Comparison of ENCODE assay signal across 24 cellular contexts in the genomic region with DNA sequence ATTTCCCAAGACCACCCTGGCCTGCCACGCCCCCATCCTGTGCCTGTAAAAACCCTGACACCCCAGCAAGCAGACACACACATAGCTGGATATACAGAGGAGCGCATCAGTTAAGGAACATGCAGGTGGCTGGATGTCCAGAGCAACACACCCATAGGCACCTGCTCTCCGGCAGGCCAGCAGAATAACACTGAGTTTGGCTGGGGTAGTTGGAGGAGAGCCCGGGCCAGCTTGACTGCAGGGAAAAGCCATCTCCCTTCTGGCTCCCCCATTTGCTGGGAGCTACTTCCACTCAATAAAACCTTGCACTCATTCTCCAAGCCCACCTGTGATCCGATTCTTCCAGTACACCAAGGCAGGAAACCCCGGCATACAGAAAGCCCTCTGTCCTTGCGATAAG.
"Had no signal": no experiment of that assay in that cellular context is flagged by ENCODE, and none has a peak within 500 bp of the region (broad histone marks: within the 10 kb centered on the region; RNA-seq: fewer than 3 reads in every experiment).

No MANE protein-coding gene starts in this region.

- H3K4me3 Mint-ChIP-seq: mesothelial cell of epicardium; naive B cell; natural killer cell; nephron progenitor cell; neural progenitor cell; stimulated activated memory B cell treated with anti-CD40 and anti-IgM and Interleukin-4, amounts not matched to agents 10 μg/mL and 1 μg/mL and 100 μg/mL, for 72 hours; stimulated activated naive CD8-positive, alpha-beta T cell treated with anti-CD3 and anti-CD28 coated beads, Interleukin-15, amount 100 ng/mL, for 72 hours had no signal

- H2AFZ ChIP-seq: neural progenitor cell had no signal

- H3K27me3 Mint-ChIP-seq: stimulated activated memory B cell treated with anti-CD40 and anti-IgM and Interleukin-4, amounts not matched to agents 10 μg/mL and 1 μg/mL and 100 μg/mL, for 72 hours had no signal

- H3K27me3 ChIP-seq: neural progenitor cell, neutrophil, ovary, right atrium auricular region, right lobe of liver, tibial nerve, upper lobe of left lung, vagina had no signal

- H3K27ac ChIP-seq: left ventricle myocardium inferior, neural progenitor cell, neutrophil, ovary, right atrium auricular region, right lobe of liver, tibial nerve, upper lobe of left lung, vagina had no signal

- ATAC-seq: natural killer cell; right lobe of liver; stimulated activated memory B cell treated with anti-CD40 and anti-IgM and Interleukin-4, amounts not matched to agents 10 μg/mL and 1 μg/mL and 100 μg/mL, for 72 hours; stimulated activated naive CD8-positive, alpha-beta T cell treated with anti-CD3 and anti-CD28 coated beads, Interleukin-15, amount 100 ng/mL, for 72 hours had no signal

- H3K9ac ChIP-seq: neural progenitor cell had no signal

- H3K9me3 ChIP-seq: left ventricle myocardium inferior, neutrophil, ovary, right atrium auricular region, right lobe of liver, tibial nerve, upper lobe of left lung, vagina had no signal

- H3K36me3 Mint-ChIP-seq: mesothelial cell of epicardium; naive B cell; natural killer cell; neural progenitor cell; stimulated activated memory B cell treated with anti-CD40 and anti-IgM and Interleukin-4, amounts not matched to agents 10 μg/mL and 1 μg/mL and 100 μg/mL, for 72 hours had no signal

- H3K9me3 Mint-ChIP-seq: mesothelial cell of epicardium; naive B cell; natural killer cell; nephron progenitor cell; neural progenitor cell; stimulated activated memory B cell treated with anti-CD40 and anti-IgM and Interleukin-4, amounts not matched to agents 10 μg/mL and 1 μg/mL and 100 μg/mL, for 72 hours; stimulated activated naive CD8-positive, alpha-beta T cell treated with anti-CD3 and anti-CD28 coated beads, Interleukin-15, amount 100 ng/mL, for 72 hours had no signal

- DNase-seq: left ventricle myocardium inferior; mesendoderm; naive B cell; natural killer cell; nephron progenitor cell; occipital lobe; ovary; right lobe of liver; stimulated activated CD4-positive, alpha-beta T cell treated with anti-CD3 and anti-CD28 coated beads, Interleukin-1b, Interleukin-23, amount 100 ng/mL, for 48 hours; stimulated activated CD4-positive, alpha-beta T cell treated with anti-CD3 and anti-CD28 coated beads, Interleukin-2, amount 100 ng/mL, for 48 hours; stimulated activated CD4-positive, alpha-beta T cell treated with anti-CD3 and anti-CD28 coated beads, Interleukin-4, amount 100 ng/mL, for 4 hours; stimulated activated CD8-positive, alpha-beta memory T cell treated with anti-CD3 and anti-CD28 coated beads, Interleukin-4, amount 100 ng/mL, for 48 hours; stimulated activated naive CD4-positive, alpha-beta T cell treated with Interleukin-2 at 50 U/mL for 16 hours; stimulated activated naive CD8-positive, alpha-beta T cell treated with anti-CD3 and anti-CD28 coated beads, Interleukin-15, amount 100 ng/mL, for 72 hours; upper lobe of left lung had no signal

- H3K4me1 ChIP-seq: left ventricle myocardium inferior, neural progenitor cell, right atrium auricular region, right lobe of liver, tibial nerve had no signal

- H3K27ac Mint-ChIP-seq: mesothelial cell of epicardium; naive B cell; natural killer cell; nephron progenitor cell; neural progenitor cell; progenitor cell of endocrine pancreas; stimulated activated memory B cell treated with anti-CD40 and anti-IgM and Interleukin-4, amounts not matched to agents 10 μg/mL and 1 μg/mL and 100 μg/mL, for 72 hours; stimulated activated naive CD8-positive, alpha-beta T cell treated with anti-CD3 and anti-CD28 coated beads, Interleukin-15, amount 100 ng/mL, for 72 hours had no signal

- H3K4me2 ChIP-seq: neural progenitor cell, smooth muscle cell had no signal

- H3K4me1 Mint-ChIP-seq: natural killer cell; neural progenitor cell; stimulated activated memory B cell treated with anti-CD40 and anti-IgM and Interleukin-4, amounts not matched to agents 10 μg/mL and 1 μg/mL and 100 μg/mL, for 72 hours; stimulated activated naive CD8-positive, alpha-beta T cell treated with anti-CD3 and anti-CD28 coated beads, Interleukin-15, amount 100 ng/mL, for 72 hours had no signal
